Comparison of ENCODE assay signal across 16 cellular contexts in genomic region chr1:237613984-237614383, GRCh38.
DNase-seq lines count a peak whose midpoint lies in the region; ATAC-seq, FAIRE-seq and TF ChIP-seq lines count a peak whose summit lies in the region.
"Had no signal": no experiment of that assay in that cellular context is flagged by ENCODE, and none has a peak within 500 bp of the region (broad histone marks: within the 10 kb centered on the region; RNA-seq: fewer than 3 reads in every experiment).

No MANE protein-coding gene starts in this region.

- FAIRE-seq in H1 (lab: Jason Lieb, UNC): no peak
- FAIRE-seq: A204.1, GM12878, GM18507 had no signal

- no peak overlapping the region for H3K4me3 ChIP-seq in heart left ventricle
- H3K4me3 ChIP-seq in H1 (ENCODE audit: extremely low read depth in 1 of 4, insufficient read depth in 2 of 4, low read depth in 3 of 4, low read length in 4 of 4): no peak overlapping the region
- no peak overlapping the region for H3K4me3 ChIP-seq in vagina
- no peak overlapping the region for H3K4me3 ChIP-seq in PC-9
- H3K4me3 ChIP-seq: GM12878 had no signal

- H4K8ac ChIP-seq in H1 (ENCODE audit: extremely low read depth, insufficient read depth, low read length): no peak overlapping the region

- no peak overlapping the region for H2AK5ac ChIP-seq in H1 (ENCODE audit: low read depth, low read length)

- no peaks in the 10 kb centered on the region for H4K20me1 ChIP-seq in H1 (replicated peaks in 1 of 2; ENCODE audit: control insufficient read depth in 1 of 2, insufficient read depth in 2 of 2, low read length in 2 of 2)
- no peaks in the 10 kb centered on the region for H4K20me1 ChIP-seq in PC-9 (ENCODE audit: insufficient read depth)

- no peak overlapping the region for H2BK5ac ChIP-seq in H1 (ENCODE audit: low read depth, low read length)

- H3K56ac ChIP-seq in H1 (replicated peaks; ENCODE audit: insufficient read length, low read depth, low read length): no peak overlapping the region

- peak; percentile 23 to 35 for TF ChIP-seq RAD21 in H1 (IDR thresholded peaks at IDR 0.05 in 1 of 2, conservative IDR thresholded peaks at IDR 0.05 in 1 of 2; ENCODE audit: low read depth in 2 of 2, low read length in 2 of 2)

- ATAC-seq in heart left ventricle (peak; percentile 11 to 34 (median 30)), left cardiac atrium (no peak)
- ATAC-seq: GM12878 had no signal

- no peak for TF ChIP-seq EP300 in H1 (IDR thresholded peaks at IDR 0.05; ENCODE audit: borderline replicate concordance in 1 of 2, low read depth in 2 of 2, low read length in 2 of 2)

- no peak overlapping the region for H2BK120ac ChIP-seq in H1 (replicated peaks; ENCODE audit: low read depth, low read length)

- H2BK15ac ChIP-seq in H1 (ENCODE audit: low read length): no peak overlapping the region

- H3K27ac ChIP-seq in heart left ventricle (no peak overlapping the region), H1 (ENCODE audit: low read depth, low read length) (no peak overlapping the region), vagina (no peak overlapping the region), PC-9 (no peak overlapping the region)

- WGBS in heart left ventricle, 4 donors: 47 to 55% (median 51%) methylated on average over 9 of the region's 9 CpGs
- 96% methylated on average over 9 of the region's 9 CpGs; no CpG with 5 or more reads in 1 of the 2 experiments for WGBS in H1 (ENCODE audit: extremely low coverage in 1 of 2, insufficient coverage in 1 of 2, insufficient read length in 1 of 2, insufficient replicate concordance in 2 of 2, low coverage in 1 of 2, low lambda C conversion rate in 2 of 2, missing lambda C conversion rate in 1 of 2), 2 experiments

- no peak overlapping the region for H3K4ac ChIP-seq in H1 (replicated peaks; ENCODE audit: insufficient read length, low read depth, low read length)

- H3F3A ChIP-seq in PC-9 (ENCODE audit: insufficient read depth, low read depth): no peaks in the 10 kb centered on the region

- POLR2A ChIA-PET in H1 (lab: Charles Lee; ENCODE audit: partially characterized antibody): no interaction called here
- POLR2A ChIA-PET in PC-9 (lab: Charles Lee; ENCODE audit: unreplicated experiment): no interaction called here

- H2BK20ac ChIP-seq in H1 (ENCODE audit: low read length): no peak overlapping the region

- H3K23ac ChIP-seq in H1 (ENCODE audit: insufficient read length): no peak overlapping the region

- no peaks in the 10 kb centered on the region for H3K9me2 ChIP-seq in PC-9 (ENCODE audit: insufficient read depth)

- H3K9me3 ChIP-seq in heart left ventricle (peaks cover 0 to 8% (median 0%) of the 10 kb centered on the region in 12 donors), H1 (ENCODE audit: insufficient read depth in 2 of 2, low read depth in 1 of 2, low read length in 1 of 2) (peaks cover 0 to 5% of the 10 kb centered on the region in 2 experiments; a peak in 1 of 4 replicates), vagina (no peaks in the 10 kb centered on the region), PC-9 (ENCODE audit: insufficient read depth, low read depth) (no peaks in the 10 kb centered on the region)

- BruUV-seq in PC-9 (replicated peaks; lab: Mats Ljungman, UMichigan): no TSS peak

- TF ChIP-seq POLR2A in heart left ventricle (IDR thresholded peaks at IDR 0.05) (no peak), H1 (IDR thresholded peaks at IDR 0.05; ENCODE audit: control extremely low read depth in 1 of 2, low read depth in 2 of 2, low read length in 2 of 2) (no peak), vagina (IDR thresholded peaks at IDR 0.05) (no peak)

- CTCF ChIA-PET in H1 (lab: Charles Lee; ENCODE audit: partially characterized antibody) (interaction anchor here (1.5 kb wide), 1 partner anchor 14 kb away, joined by 5 read pairs; no protein-coding TSS in a partner anchor), PC-9 (lab: Charles Lee) (no interaction called here)

- TF ChIP-seq CTCF in heart left ventricle (IDR thresholded peaks at IDR 0.05) (no peak), H1 (IDR thresholded peaks at IDR 0.05; ENCODE audit: control extremely low read depth in 1 of 3, insufficient read depth in 1 of 3, low read depth in 1 of 3, low read length in 3 of 3) (peak in 2 of 3 experiments; percentile 36 to 41; a peak in 2 of 4 replicates), vagina (IDR thresholded peaks at IDR 0.05) (no peak), PC-9 (conservative IDR thresholded peaks at IDR 0.05) (no peak)

- no peak overlapping the region for H3K9ac ChIP-seq in H1 (replicated peaks in 1 of 4; ENCODE audit: extremely low read depth in 1 of 4, low read depth in 3 of 4, low read length in 3 of 4)

- DNase-seq in heart left ventricle: peak in 1 of 5 donors; percentile 34
- no peak for DNase-seq in left cardiac atrium
- peak in 1 of 2 experiments; percentile 1 for DNase-seq in H1 (ENCODE audit: low read depth in 1 of 2, low spot score in 2 of 2)
- peak; percentile 19 for DNase-seq in iPS-NIHi11 (ENCODE audit: low spot score)
- no peak for DNase-seq in vagina (ENCODE audit: extremely low spot score in 2 of 2)
- DNase-seq in HCEC 1CT: no peak
- DNase-seq in PC-9: no peak
- DNase-seq: C1 segment of cervical spinal cord; Calu3; CD4-positive, alpha-beta T cell; DMS 273 treated with DMSO at 0.1 percent for 48 hours; GOT3; IMR-90 had no signal

- no peak overlapping the region for H3K4me2 ChIP-seq in H1 (ENCODE audit: insufficient read depth in 1 of 2, low read depth in 2 of 2, low read length in 2 of 2)
- no peak overlapping the region for H3K4me2 ChIP-seq in PC-9

- H2BK12ac ChIP-seq in H1 (ENCODE audit: low read depth, low read length): no peak overlapping the region

- H4K91ac ChIP-seq in H1 (replicated peaks; ENCODE audit: insufficient read length, low read length): no peak overlapping the region

- intact Hi-C loops in heart left ventricle (cut with DNase I): no loop called here
- intact Hi-C loops in left cardiac atrium (cut with DNase I): no loop called here
- intact Hi-C loops in vagina (cut with DNase I): no loop called here
- intact Hi-C loops in PC-9 (cut with micrococcal nuclease; ENCODE audit: unreplicated experiment): no loop called here

- H3K23me2 ChIP-seq in H1 (ENCODE audit: low read depth, low read length): no peaks in the 10 kb centered on the region

- H3K14ac ChIP-seq in H1 (ENCODE audit: insufficient read length): no peak overlapping the region

- no peak overlapping the region for H4K5ac ChIP-seq in H1 (ENCODE audit: insufficient read length, low read depth, low read length)

- H2AFZ ChIP-seq in H1 (ENCODE audit: low read length): no peak overlapping the region
- no peak overlapping the region for H2AFZ ChIP-seq in PC-9

- H3K18ac ChIP-seq in H1 (ENCODE audit: extremely low read depth, low read length): no peak overlapping the region

- H3K4me1 ChIP-seq in heart left ventricle (peaks cover 0 to 32% (median 1%) of the 10 kb centered on the region in 12 donors), H1 (replicated peaks in 1 of 4; ENCODE audit: control insufficient read depth in 3 of 4, insufficient read depth in 4 of 4, low read length in 3 of 4) (no peaks in the 10 kb centered on the region), vagina (no peaks in the 10 kb centered on the region), PC-9 (replicated peaks; ENCODE audit: insufficient read depth) (no peaks in the 10 kb centered on the region)

- peaks cover 0 to 87% (median 33%) of the 10 kb centered on the region in 9 donors for H3K36me3 ChIP-seq in heart left ventricle
- H3K36me3 ChIP-seq in H1 (ENCODE audit: control insufficient read depth in 2 of 4, insufficient read depth in 4 of 4, low read length in 3 of 4): peaks cover 0 to 17% (median 3%) of the 10 kb centered on the region in 4 experiments; a peak in 4 of 8 replicates
- peaks cover 0 to 7% of the 10 kb centered on the region in 2 donors for H3K36me3 ChIP-seq in vagina
- H3K36me3 ChIP-seq in PC-9 (ENCODE audit: low read depth): no peaks in the 10 kb centered on the region

- H3K27me3 ChIP-seq in heart left ventricle: no peaks in the 10 kb centered on the region
- no peaks in the 10 kb centered on the region for H3K27me3 ChIP-seq in H1 (replicated peaks in 1 of 4; ENCODE audit: control insufficient read depth in 3 of 4, extremely low read depth in 1 of 4, insufficient read depth in 3 of 4, low read length in 3 of 4)
- H3K27me3 ChIP-seq in vagina: no peaks in the 10 kb centered on the region
- H3K27me3 ChIP-seq in PC-9 (ENCODE audit: insufficient read depth, low read depth): no peaks in the 10 kb centered on the region

- H3K79me2 ChIP-seq in H1 (ENCODE audit: control insufficient read depth in 1 of 2, insufficient read depth in 2 of 2, low read length in 2 of 2) (no peaks in the 10 kb centered on the region), PC-9 (ENCODE audit: low read depth) (no peaks in the 10 kb centered on the region)

- H3K79me1 ChIP-seq in H1 (ENCODE audit: low read depth, low read length): no peaks in the 10 kb centered on the region

TF ChIP-seq in H1, 55 proteins besides CTCF, POLR2A, EP300 and RAD21:
- TF ChIP-seq KDM4A (IDR thresholded peaks at IDR 0.05; ENCODE audit: low read depth, low read length, severe bottlenecking) (no peak), JUN (IDR thresholded peaks at IDR 0.05; ENCODE audit: low read depth, low read length) (no peak), E2F6 (IDR thresholded peaks at IDR 0.05) (no peak), SP1 (IDR thresholded peaks at IDR 0.05; ENCODE audit: low read depth, low read length) (no peak), ASH2L (IDR thresholded peaks at IDR 0.05; ENCODE audit: low read length) (no peak), RBBP5 (IDR thresholded peaks at IDR 0.05; ENCODE audit: borderline replicate concordance, low read depth, low read length) (no peak), TAF1 (IDR thresholded peaks at IDR 0.05; ENCODE audit: low read depth, low read length) (no peak), JUND (IDR thresholded peaks at IDR 0.05; ENCODE audit: low read length) (no peak), RNF2 (IDR thresholded peaks at IDR 0.05; ENCODE audit: borderline replicate concordance, low read depth, low read length, missing control alignments, poor library complexity, severe bottlenecking) (no peak), SUZ12 (IDR thresholded peaks at IDR 0.05; ENCODE audit: low read length) (no peak), TBP (IDR thresholded peaks at IDR 0.05; ENCODE audit: low read depth, low read length) (no peak), EGR1 (IDR thresholded peaks at IDR 0.05; ENCODE audit: borderline replicate concordance, low read depth, low read length) (no peak), RXRA (IDR thresholded peaks at IDR 0.05; ENCODE audit: insufficient read depth, low read depth, low read length) (no peak), POLR2AphosphoS5 (IDR thresholded peaks at IDR 0.05; ENCODE audit: low read depth, low read length) (no peak), EZH2 (IDR thresholded peaks at IDR 0.05; ENCODE audit: low read depth, low read length, severe bottlenecking) (no peak)
TF ChIP-seq in H1: peak in this region for 0.

Comparison
In these comparisons a context has a peak if more than half of its experiments do, and no peak if none do; other contexts are left out.
1. ATAC-seq: peak in heart left ventricle (4 of 4); none in left cardiac atrium (0 of 2).
2. CTCF ChIP-seq: peak in H1 (2 of 3); none in heart left ventricle (0 of 12), vagina (0 of 3) and PC-9 (single experiment).